ENCODE assay signal across 1 cellular context in the genomic region with DNA sequence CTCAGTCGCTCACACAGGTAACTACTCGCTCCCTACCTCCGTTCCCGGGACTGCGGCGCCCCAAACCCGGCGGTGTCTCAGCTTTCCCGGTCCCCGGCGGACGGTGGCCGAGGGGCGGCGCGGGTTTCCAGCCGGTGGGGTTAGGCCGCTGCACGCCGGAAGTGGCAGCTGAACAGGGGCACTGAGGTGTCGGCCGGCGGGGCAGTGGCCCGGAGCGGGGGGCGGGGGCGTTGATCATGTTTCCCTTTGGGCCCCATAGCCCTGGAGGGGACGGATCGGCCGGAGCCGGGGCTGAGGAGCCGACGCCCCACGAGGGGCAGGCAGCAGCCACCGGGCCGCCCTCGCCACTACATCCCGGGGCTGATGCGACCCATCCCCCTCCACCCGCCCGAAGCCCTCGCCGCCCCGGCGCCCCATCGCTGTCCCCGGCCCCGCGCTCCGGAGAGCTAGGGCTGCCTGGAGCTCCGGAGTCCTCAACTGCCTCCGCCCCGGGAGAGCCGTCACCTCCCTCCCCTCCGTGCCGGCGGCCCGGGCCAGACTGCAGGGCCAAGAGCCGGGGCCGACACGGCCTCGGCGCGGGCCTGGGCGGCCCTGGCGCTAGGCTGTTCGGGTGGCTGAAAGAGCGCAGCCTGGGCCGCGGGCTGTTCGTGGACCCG.
A peak's percentile ranks its signal among the peaks of the same experiment; 100 is the strongest.
TF ChIP-seq lines count a peak whose summit lies in the region.

A gene with protein sequence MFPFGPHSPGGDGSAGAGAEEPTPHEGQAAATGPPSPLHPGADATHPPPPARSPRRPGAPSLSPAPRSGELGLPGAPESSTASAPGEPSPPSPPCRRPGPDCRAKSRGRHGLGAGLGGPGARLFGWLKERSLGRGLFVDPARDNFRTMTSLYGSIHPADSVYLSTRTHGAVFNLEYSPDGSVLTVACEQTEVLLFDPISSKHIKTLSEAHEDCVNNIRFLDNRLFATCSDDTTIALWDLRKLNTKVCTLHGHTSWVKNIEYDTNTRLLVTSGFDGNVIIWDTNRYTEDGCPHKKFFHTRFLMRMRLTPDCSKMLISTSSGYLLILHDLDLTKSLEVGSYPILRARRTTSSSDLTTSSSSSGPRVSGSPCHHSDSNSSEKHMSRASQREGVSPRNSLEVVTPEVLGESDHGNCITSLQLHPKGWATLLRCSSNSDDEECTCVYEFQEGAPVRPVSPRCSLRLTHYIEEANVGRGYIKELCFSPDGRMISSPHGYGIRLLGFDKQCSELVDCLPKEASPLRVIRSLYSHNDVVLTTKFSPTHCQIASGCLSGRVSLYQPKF (plus strand): TSS at position 167 of the 656 bp plus-strand sequence. CDS start 70 bp downstream, at position 237.

TF ChIP-seq in H1, 55 proteins besides CTCF, POLR2A, EP300 and RAD21 (continued from another document):
- TF ChIP-seq, protein P1, sequence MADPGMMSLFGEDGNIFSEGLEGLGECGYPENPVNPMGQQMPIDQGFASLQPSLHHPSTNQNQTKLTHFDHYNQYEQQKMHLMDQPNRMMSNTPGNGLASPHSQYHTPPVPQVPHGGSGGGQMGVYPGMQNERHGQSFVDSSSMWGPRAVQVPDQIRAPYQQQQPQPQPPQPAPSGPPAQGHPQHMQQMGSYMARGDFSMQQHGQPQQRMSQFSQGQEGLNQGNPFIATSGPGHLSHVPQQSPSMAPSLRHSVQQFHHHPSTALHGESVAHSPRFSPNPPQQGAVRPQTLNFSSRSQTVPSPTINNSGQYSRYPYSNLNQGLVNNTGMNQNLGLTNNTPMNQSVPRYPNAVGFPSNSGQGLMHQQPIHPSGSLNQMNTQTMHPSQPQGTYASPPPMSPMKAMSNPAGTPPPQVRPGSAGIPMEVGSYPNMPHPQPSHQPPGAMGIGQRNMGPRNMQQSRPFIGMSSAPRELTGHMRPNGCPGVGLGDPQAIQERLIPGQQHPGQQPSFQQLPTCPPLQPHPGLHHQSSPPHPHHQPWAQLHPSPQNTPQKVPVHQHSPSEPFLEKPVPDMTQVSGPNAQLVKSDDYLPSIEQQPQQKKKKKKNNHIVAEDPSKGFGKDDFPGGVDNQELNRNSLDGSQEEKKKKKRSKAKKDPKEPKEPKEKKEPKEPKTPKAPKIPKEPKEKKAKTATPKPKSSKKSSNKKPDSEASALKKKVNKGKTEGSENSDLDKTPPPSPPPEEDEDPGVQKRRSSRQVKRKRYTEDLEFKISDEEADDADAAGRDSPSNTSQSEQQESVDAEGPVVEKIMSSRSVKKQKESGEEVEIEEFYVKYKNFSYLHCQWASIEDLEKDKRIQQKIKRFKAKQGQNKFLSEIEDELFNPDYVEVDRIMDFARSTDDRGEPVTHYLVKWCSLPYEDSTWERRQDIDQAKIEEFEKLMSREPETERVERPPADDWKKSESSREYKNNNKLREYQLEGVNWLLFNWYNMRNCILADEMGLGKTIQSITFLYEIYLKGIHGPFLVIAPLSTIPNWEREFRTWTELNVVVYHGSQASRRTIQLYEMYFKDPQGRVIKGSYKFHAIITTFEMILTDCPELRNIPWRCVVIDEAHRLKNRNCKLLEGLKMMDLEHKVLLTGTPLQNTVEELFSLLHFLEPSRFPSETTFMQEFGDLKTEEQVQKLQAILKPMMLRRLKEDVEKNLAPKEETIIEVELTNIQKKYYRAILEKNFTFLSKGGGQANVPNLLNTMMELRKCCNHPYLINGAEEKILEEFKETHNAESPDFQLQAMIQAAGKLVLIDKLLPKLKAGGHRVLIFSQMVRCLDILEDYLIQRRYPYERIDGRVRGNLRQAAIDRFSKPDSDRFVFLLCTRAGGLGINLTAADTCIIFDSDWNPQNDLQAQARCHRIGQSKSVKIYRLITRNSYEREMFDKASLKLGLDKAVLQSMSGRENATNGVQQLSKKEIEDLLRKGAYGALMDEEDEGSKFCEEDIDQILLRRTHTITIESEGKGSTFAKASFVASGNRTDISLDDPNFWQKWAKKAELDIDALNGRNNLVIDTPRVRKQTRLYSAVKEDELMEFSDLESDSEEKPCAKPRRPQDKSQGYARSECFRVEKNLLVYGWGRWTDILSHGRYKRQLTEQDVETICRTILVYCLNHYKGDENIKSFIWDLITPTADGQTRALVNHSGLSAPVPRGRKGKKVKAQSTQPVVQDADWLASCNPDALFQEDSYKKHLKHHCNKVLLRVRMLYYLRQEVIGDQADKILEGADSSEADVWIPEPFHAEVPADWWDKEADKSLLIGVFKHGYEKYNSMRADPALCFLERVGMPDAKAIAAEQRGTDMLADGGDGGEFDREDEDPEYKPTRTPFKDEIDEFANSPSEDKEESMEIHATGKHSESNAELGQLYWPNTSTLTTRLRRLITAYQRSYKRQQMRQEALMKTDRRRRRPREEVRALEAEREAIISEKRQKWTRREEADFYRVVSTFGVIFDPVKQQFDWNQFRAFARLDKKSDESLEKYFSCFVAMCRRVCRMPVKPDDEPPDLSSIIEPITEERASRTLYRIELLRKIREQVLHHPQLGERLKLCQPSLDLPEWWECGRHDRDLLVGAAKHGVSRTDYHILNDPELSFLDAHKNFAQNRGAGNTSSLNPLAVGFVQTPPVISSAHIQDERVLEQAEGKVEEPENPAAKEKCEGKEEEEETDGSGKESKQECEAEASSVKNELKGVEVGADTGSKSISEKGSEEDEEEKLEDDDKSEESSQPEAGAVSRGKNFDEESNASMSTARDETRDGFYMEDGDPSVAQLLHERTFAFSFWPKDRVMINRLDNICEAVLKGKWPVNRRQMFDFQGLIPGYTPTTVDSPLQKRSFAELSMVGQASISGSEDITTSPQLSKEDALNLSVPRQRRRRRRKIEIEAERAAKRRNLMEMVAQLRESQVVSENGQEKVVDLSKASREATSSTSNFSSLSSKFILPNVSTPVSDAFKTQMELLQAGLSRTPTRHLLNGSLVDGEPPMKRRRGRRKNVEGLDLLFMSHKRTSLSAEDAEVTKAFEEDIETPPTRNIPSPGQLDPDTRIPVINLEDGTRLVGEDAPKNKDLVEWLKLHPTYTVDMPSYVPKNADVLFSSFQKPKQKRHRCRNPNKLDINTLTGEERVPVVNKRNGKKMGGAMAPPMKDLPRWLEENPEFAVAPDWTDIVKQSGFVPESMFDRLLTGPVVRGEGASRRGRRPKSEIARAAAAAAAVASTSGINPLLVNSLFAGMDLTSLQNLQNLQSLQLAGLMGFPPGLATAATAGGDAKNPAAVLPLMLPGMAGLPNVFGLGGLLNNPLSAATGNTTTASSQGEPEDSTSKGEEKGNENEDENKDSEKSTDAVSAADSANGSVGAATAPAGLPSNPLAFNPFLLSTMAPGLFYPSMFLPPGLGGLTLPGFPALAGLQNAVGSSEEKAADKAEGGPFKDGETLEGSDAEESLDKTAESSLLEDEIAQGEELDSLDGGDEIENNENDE (IDR thresholded peaks at IDR 0.05; ENCODE audit: insufficient replicate concordance, low read length) = peak; percentile 69
- TF ChIP-seq TAF1 (IDR thresholded peaks at IDR 0.05; ENCODE audit: low read depth, low read length) = peak; percentile 91
